Comparison of ENCODE assay signal across 1 cellular context in genomic region chr14:99322731-99323599, GRCh38.
TF ChIP-seq lines count a peak whose summit lies in the region.

No MANE protein-coding gene starts in this region.

TF ChIP-seq in H1, 55 proteins besides CTCF, POLR2A, EP300 and RAD21:
- TF ChIP-seq MAFK (IDR thresholded peaks at IDR 0.05; ENCODE audit: low read depth, low read length) (no peak), JUND (IDR thresholded peaks at IDR 0.05; ENCODE audit: low read length) (no peak), BACH1 (IDR thresholded peaks at IDR 0.05; ENCODE audit: low read length) (no peak), KDM5A (IDR thresholded peaks at IDR 0.05; ENCODE audit: low read length) (no peak), CHD2 (IDR thresholded peaks at IDR 0.05; ENCODE audit: low read length) (no peak), POU5F1 (IDR thresholded peaks at IDR 0.05; ENCODE audit: low read depth, low read length) (no peak), KDM1A (IDR thresholded peaks at IDR 0.05; ENCODE audit: borderline replicate concordance, low read length) (peak; percentile 93), TEAD4 (IDR thresholded peaks at IDR 0.05; ENCODE audit: low read depth, low read length) (no peak), RXRA (IDR thresholded peaks at IDR 0.05; ENCODE audit: insufficient read depth, low read depth, low read length) (no peak), HDAC2 (IDR thresholded peaks at IDR 0.05; ENCODE audit: borderline replicate concordance in 1 of 2, low read depth in 2 of 2, low read length in 2 of 2) (peak in 1 of 2 experiments; percentile 87; a peak in 1 of 4 replicates), SP4 (IDR thresholded peaks at IDR 0.05; ENCODE audit: low read length) (no peak)
